ENCODE assay signal across 20 cellular contexts in genomic region chr4:104577405-104577804, GRCh38.
A peak's percentile ranks its signal among the peaks of the same experiment; 100 is the strongest.
DNase-seq lines count a peak whose midpoint lies in the region; ATAC-seq, FAIRE-seq and TF ChIP-seq lines count a peak whose summit lies in the region.
"Had no signal": no experiment of that assay in that cellular context is flagged by ENCODE, and none has a peak within 500 bp of the region (broad histone marks: within the 10 kb centered on the region; RNA-seq: fewer than 3 reads in every experiment).

No MANE protein-coding gene starts in this region.

- H3K36me3 ChIP-seq in small intestine (ENCODE audit: control insufficient read depth in 2 of 2, insufficient read depth in 2 of 2, low read length in 2 of 2) (no peaks in the 10 kb centered on the region), suprapubic skin (no peaks in the 10 kb centered on the region)

- FAIRE-seq in A549 (lab: Jason Lieb, UNC) (no peak), TTC549 (lab: Jason Lieb, UNC) (peak; percentile 23), frontal cortex (lab: Jason Lieb, UNC) (peak; percentile 79), small intestine (lab: Jason Lieb, UNC) (peak; percentile 81)
- FAIRE-seq: D721Med, GM12892, GM18507 had no signal

- H3K4me3 ChIP-seq in A549 (no peak overlapping the region), small intestine (ENCODE audit: low read depth in 1 of 2, low read length in 2 of 2) (no peak overlapping the region), suprapubic skin (no peak overlapping the region)

- no peak for ATAC-seq in A549
- ATAC-seq in HG02973 (IDR thresholded peaks at IDR 0.05; ENCODE audit: unreplicated experiment): no peak
- no peak for ATAC-seq in HG03280 (IDR thresholded peaks at IDR 0.05; ENCODE audit: unreplicated experiment)
- ATAC-seq: HCT116 had no signal

- H3K4me1 ChIP-seq in A549 (no peaks in the 10 kb centered on the region), small intestine (ENCODE audit: control insufficient read depth in 2 of 2, insufficient read depth in 1 of 2, low read depth in 1 of 2, low read length in 1 of 2) (no peaks in the 10 kb centered on the region), suprapubic skin (no peaks in the 10 kb centered on the region)
- H3K4me1 ChIP-seq: Caco-2 had no signal

- POLR2A ChIA-PET in A549 (lab: Yijun Ruan, JAX): no interaction called here

- no peak for TF ChIP-seq EP300 in A549 (IDR thresholded peaks at IDR 0.05)
- TF ChIP-seq EP300 in suprapubic skin (IDR thresholded peaks at IDR 0.05): no peak

- no peak overlapping the region for H3K4me2 ChIP-seq in A549

- H3K27ac ChIP-seq in A549 (no peak overlapping the region), small intestine (ENCODE audit: low read depth in 1 of 2, low read length in 1 of 2) (no peak overlapping the region), suprapubic skin (no peak overlapping the region)
- H3K27ac ChIP-seq: C4-2B had no signal

- TF ChIP-seq RAD21 in A549 (conservative IDR thresholded peaks at IDR 0.05 in 1 of 2, IDR thresholded peaks at IDR 0.05 in 1 of 2): no peak

- CTCF ChIA-PET in A549 (lab: Yijun Ruan, JAX): no interaction called here

- TF ChIP-seq POLR2A in A549 (IDR thresholded peaks at IDR 0.05; ENCODE audit: low read length) (no peak), suprapubic skin (IDR thresholded peaks at IDR 0.05) (no peak)

- TF ChIP-seq CTCF in A549 (IDR thresholded peaks at IDR 0.05) (no peak), suprapubic skin (IDR thresholded peaks at IDR 0.05) (no peak)

- no peak for DNase-seq in A549 (ENCODE audit: low read depth in 1 of 2, low spot score in 1 of 2)
- no peak for DNase-seq in frontal cortex (ENCODE audit: low spot score in 2 of 2)
- no peak for DNase-seq in small intestine
- DNase-seq in suprapubic skin (ENCODE audit: low spot score in 2 of 2): no peak
- DNase-seq: AML-193; Caco-2; CD4-positive, alpha-beta T cell; GDM1; GOT3; H7; HFFc6; KG1 had no signal

- H3K9me3 ChIP-seq in A549: no peaks in the 10 kb centered on the region
- no peaks in the 10 kb centered on the region for H3K9me3 ChIP-seq in small intestine (ENCODE audit: control insufficient read depth, low read depth)
- no peaks in the 10 kb centered on the region for H3K9me3 ChIP-seq in suprapubic skin
- H3K9me3 ChIP-seq: Caco-2 had no signal

- no peaks in the 10 kb centered on the region for H3K27me3 ChIP-seq in small intestine (ENCODE audit: control insufficient read depth in 2 of 2, insufficient read depth in 2 of 2, low read length in 2 of 2)
- no peaks in the 10 kb centered on the region for H3K27me3 ChIP-seq in suprapubic skin

TF ChIP-seq in A549, 52 proteins besides CTCF, POLR2A, EP300 and RAD21:
- TF ChIP-seq PHF8 (IDR thresholded peaks at IDR 0.05; ENCODE audit: borderline replicate concordance, low read depth): no peak
- TF ChIP-seq KDM5A (IDR thresholded peaks at IDR 0.05): no peak
- no peak for TF ChIP-seq NPAS2 (CRISPR knock-in tag; IDR thresholded peaks at IDR 0.05; ENCODE audit: borderline replicate concordance)
- TF ChIP-seq, protein P1, sequence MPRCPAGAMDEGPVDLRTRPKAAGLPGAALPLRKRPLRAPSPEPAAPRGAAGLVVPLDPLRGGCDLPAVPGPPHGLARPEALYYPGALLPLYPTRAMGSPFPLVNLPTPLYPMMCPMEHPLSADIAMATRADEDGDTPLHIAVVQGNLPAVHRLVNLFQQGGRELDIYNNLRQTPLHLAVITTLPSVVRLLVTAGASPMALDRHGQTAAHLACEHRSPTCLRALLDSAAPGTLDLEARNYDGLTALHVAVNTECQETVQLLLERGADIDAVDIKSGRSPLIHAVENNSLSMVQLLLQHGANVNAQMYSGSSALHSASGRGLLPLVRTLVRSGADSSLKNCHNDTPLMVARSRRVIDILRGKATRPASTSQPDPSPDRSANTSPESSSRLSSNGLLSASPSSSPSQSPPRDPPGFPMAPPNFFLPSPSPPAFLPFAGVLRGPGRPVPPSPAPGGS (IDR thresholded peaks at IDR 0.05): no peak
- TF ChIP-seq HDAC2 (IDR thresholded peaks at IDR 0.05): no peak
- peak; percentile 62 for TF ChIP-seq MAFK (IDR thresholded peaks at IDR 0.05; ENCODE audit: partially characterized antibody)
- no peak for TF ChIP-seq EHF (CRISPR knock-in tag; IDR thresholded peaks at IDR 0.05)
- no peak for TF ChIP-seq CBX2 (IDR thresholded peaks at IDR 0.05; ENCODE audit: borderline replicate concordance, low read depth)
- TF ChIP-seq SMC3 (IDR thresholded peaks at IDR 0.05): no peak
